39 cellular contexts compared by ENCODE assay signal in the genomic region with DNA sequence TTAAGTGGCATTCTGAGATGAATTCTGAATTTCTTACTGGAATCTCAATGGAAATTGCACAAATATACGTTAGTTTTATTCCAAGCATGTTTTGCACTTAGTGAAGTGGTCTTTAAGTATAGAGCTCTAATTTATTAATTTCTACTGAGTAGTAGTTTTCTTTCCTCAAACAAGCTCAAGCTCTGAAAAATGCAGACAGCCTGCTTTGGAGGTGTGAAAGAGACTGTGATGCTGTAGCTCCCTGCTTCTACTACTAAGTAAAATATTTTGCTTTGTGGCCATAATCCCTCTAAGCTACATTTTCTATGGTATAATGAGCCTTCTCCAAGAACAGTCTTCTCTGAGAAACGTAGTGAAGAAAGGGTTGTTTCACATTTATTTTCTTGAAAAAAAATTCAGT.
"Had no signal": no experiment of that assay in that cellular context is flagged by ENCODE, and none has a peak within 500 bp of the region (broad histone marks: within the 10 kb centered on the region; RNA-seq: fewer than 3 reads in every experiment).

No MANE protein-coding gene starts in this region.

- H3K36me3 ChIP-seq: adrenal gland, ascending aorta, brain microvascular endothelial cell, breast epithelium, cardiac muscle cell had no signal

- DNase-seq: activated effector memory CD4-positive, alpha-beta T cell treated with anti-CD3 and anti-CD28 coated beads, Interleukin-2, amount 50 U/mL, for 16 hours; activated effector memory CD4-positive, alpha-beta T cell treated with Interleukin-2 at 50 U/mL for 16 hours; activated gamma-delta T cell; activated gamma-delta T cell treated with Interleukin-2 at 50 U/mL for 16 hours; activated naive CD4-positive, alpha-beta T cell; activated naive CD4-positive, alpha-beta T cell treated with anti-CD3 and anti-CD28 coated beads for 36 hours; activated naive CD4-positive, alpha-beta T cell treated with anti-CD3 and anti-CD28 coated beads, Interleukin-2, amount 10 ng/mL, durations not matched to agents 7 days and 5 days; activated naive CD4-positive, alpha-beta T cell treated with anti-CD3 and anti-CD28 coated beads, Interleukin-2, amount 50 U/mL, for 16 hours; activated naive CD4-positive, alpha-beta T cell treated with Interleukin-2 at 50 U/mL for 16 hours; activated naive CD8-positive, alpha-beta T cell treated with anti-CD3 and anti-CD28 coated beads for 36 hours; activated naive CD8-positive, alpha-beta T cell treated with anti-CD3 and anti-CD28 coated beads, Interleukin-2, amount 10 ng/mL, durations not matched to agents 7 days and 5 days; activated naive CD8-positive, alpha-beta T cell treated with anti-CD3 and anti-CD28 coated beads, Interleukin-2, amount 50 U/mL, for 24 hours; activated T-cell treated with anti-CD3 and anti-CD28 coated beads, Interleukin-2, amount 50 U/mL, for 4 hours; activated T-cell treated with anti-CD3 and anti-CD28 coated beads, Interleukin-2, amount 50 U/mL, for 48 hours; activated T-cell treated with anti-CD3 and anti-CD28 coated beads, Interleukin-2, amount 50 U/mL, for 72 hours; adrenal gland; amniotic stem cell; amygdala; anterior cingulate cortex; aorta; body of pancreas; brain microvascular endothelial cell; caudate nucleus; central memory CD4-positive, alpha-beta T cell; cerebellar nuclear complex had no signal

- H3K27ac Mint-ChIP-seq: activated naive CD4-positive, alpha-beta T cell treated with anti-CD3 and anti-CD28 coated beads for 36 hours; activated naive CD4-positive, alpha-beta T cell treated with anti-CD3 and anti-CD28 coated beads, Interleukin-2, amount 10 ng/mL, durations not matched to agents 7 days and 5 days; activated naive CD4-positive, alpha-beta T cell treated with anti-CD3 and anti-CD28 coated beads, Interleukin-2, amount 50 U/mL, for 24 hours; activated naive CD4-positive, alpha-beta T cell treated with anti-CD3 and anti-CD28 coated beads, Interleukin-2, amount 50 U/mL, for 72 hours; activated naive CD8-positive, alpha-beta T cell; activated naive CD8-positive, alpha-beta T cell treated with anti-CD3 and anti-CD28 coated beads for 36 hours; activated naive CD8-positive, alpha-beta T cell treated with anti-CD3 and anti-CD28 coated beads, Interleukin-2, amount 10 ng/mL, durations not matched to agents 7 days and 5 days; activated naive CD8-positive, alpha-beta T cell treated with anti-CD3 and anti-CD28 coated beads, Interleukin-2, amount 50 U/mL, for 24 hours; activated T-cell treated with anti-CD3 and anti-CD28 coated beads, Interleukin-2, amount 50 U/mL, for 72 hours; activated T-helper 1 cell treated with anti-CD3 and anti-CD28 coated beads, Interleukin-12 subunit alpha, Interleukin-12 subunit beta, Interleukin-2, Interleukin-4 antibody, amounts not matched to agents 30 ng/mL and 10 ng/mL and 1 ng/mL, durations not matched to agents 14 hours and 24 hours and 36 hours; activated T-helper 17 cell treated with anti-CD3 and anti-CD28 coated beads, Interleukin-2, amount 50 U/mL, for 72 hours; activated T-helper 2 cell treated with anti-CD3 and anti-CD28 coated beads, Interferon-gamma antibody, Interleukin-2, Interleukin-4, amounts not matched to agents 10 μg/mL and 5 μg/mL and 100 μg/mL, durations not matched to agents 14 hours and 24 hours and 36 hours; brain had no signal

- H3K27me3 ChIP-seq: adrenal gland, ascending aorta, body of pancreas, brain microvascular endothelial cell, breast epithelium, cardiac muscle cell had no signal

- FAIRE-seq: astrocyte, bronchial epithelial cell, colon had no signal

- H3K27me3 Mint-ChIP-seq: activated naive CD4-positive, alpha-beta T cell treated with anti-CD3 and anti-CD28 coated beads, Interleukin-2, amount 10 ng/mL, durations not matched to agents 7 days and 5 days; activated naive CD4-positive, alpha-beta T cell treated with anti-CD3 and anti-CD28 coated beads, Interleukin-2, amount 50 U/mL, for 24 hours; activated naive CD8-positive, alpha-beta T cell; activated naive CD8-positive, alpha-beta T cell treated with anti-CD3 and anti-CD28 coated beads for 36 hours; activated naive CD8-positive, alpha-beta T cell treated with anti-CD3 and anti-CD28 coated beads, Interleukin-2, amount 10 ng/mL, durations not matched to agents 7 days and 5 days; activated naive CD8-positive, alpha-beta T cell treated with anti-CD3 and anti-CD28 coated beads, Interleukin-2, amount 50 U/mL, for 24 hours; activated T-helper 17 cell treated with anti-CD3 and anti-CD28 coated beads, Interleukin-2, amount 50 U/mL, for 72 hours; central memory CD8-positive, alpha-beta T cell had no signal

- H3K4me1 ChIP-seq: adrenal gland, ascending aorta, body of pancreas, breast epithelium had no signal

- H3K4me1 Mint-ChIP-seq: activated naive CD4-positive, alpha-beta T cell treated with anti-CD3 and anti-CD28 coated beads, Interleukin-2, amount 10 ng/mL, durations not matched to agents 7 days and 5 days; activated naive CD4-positive, alpha-beta T cell treated with anti-CD3 and anti-CD28 coated beads, Interleukin-2, amount 50 U/mL, for 24 hours; activated naive CD8-positive, alpha-beta T cell treated with anti-CD3 and anti-CD28 coated beads for 36 hours; activated naive CD8-positive, alpha-beta T cell treated with anti-CD3 and anti-CD28 coated beads, Interleukin-2, amount 10 ng/mL, durations not matched to agents 7 days and 5 days; activated naive CD8-positive, alpha-beta T cell treated with anti-CD3 and anti-CD28 coated beads, Interleukin-2, amount 50 U/mL, for 24 hours; activated T-helper 17 cell treated with anti-CD3 and anti-CD28 coated beads, Interleukin-2, amount 50 U/mL, for 72 hours; central memory CD8-positive, alpha-beta T cell had no signal

- H3K27ac ChIP-seq: adrenal gland, ascending aorta, body of pancreas, brain microvascular endothelial cell, breast epithelium, cardiac muscle cell had no signal

- H3K9me3 ChIP-seq: ascending aorta, body of pancreas had no signal

- H3K4me3 Mint-ChIP-seq: activated naive CD4-positive, alpha-beta T cell treated with anti-CD3 and anti-CD28 coated beads for 36 hours; activated naive CD4-positive, alpha-beta T cell treated with anti-CD3 and anti-CD28 coated beads, Interleukin-2, amount 10 ng/mL, durations not matched to agents 7 days and 5 days; activated naive CD4-positive, alpha-beta T cell treated with anti-CD3 and anti-CD28 coated beads, Interleukin-2, amount 50 U/mL, for 24 hours; activated naive CD8-positive, alpha-beta T cell; activated naive CD8-positive, alpha-beta T cell treated with anti-CD3 and anti-CD28 coated beads for 36 hours; activated naive CD8-positive, alpha-beta T cell treated with anti-CD3 and anti-CD28 coated beads, Interleukin-2, amount 10 ng/mL, durations not matched to agents 7 days and 5 days; activated naive CD8-positive, alpha-beta T cell treated with anti-CD3 and anti-CD28 coated beads, Interleukin-2, amount 50 U/mL, for 24 hours; activated T-cell treated with anti-CD3 and anti-CD28 coated beads, Interleukin-2, amount 50 U/mL, for 4 hours; activated T-cell treated with anti-CD3 and anti-CD28 coated beads, Interleukin-2, amount 50 U/mL, for 72 hours; activated T-helper 1 cell treated with anti-CD3 and anti-CD28 coated beads, Interleukin-12 subunit alpha, Interleukin-12 subunit beta, Interleukin-2, Interleukin-4 antibody, amounts not matched to agents 30 ng/mL and 10 ng/mL and 1 ng/mL, durations not matched to agents 14 hours and 24 hours and 36 hours; activated T-helper 17 cell treated with anti-CD3 and anti-CD28 coated beads, Interleukin-2, amount 50 U/mL, for 72 hours; brain; central memory CD8-positive, alpha-beta T cell had no signal

- H3K9me3 Mint-ChIP-seq: activated naive CD4-positive, alpha-beta T cell treated with anti-CD3 and anti-CD28 coated beads, Interleukin-2, amount 10 ng/mL, durations not matched to agents 7 days and 5 days; activated naive CD4-positive, alpha-beta T cell treated with anti-CD3 and anti-CD28 coated beads, Interleukin-2, amount 50 U/mL, for 24 hours; activated naive CD8-positive, alpha-beta T cell treated with anti-CD3 and anti-CD28 coated beads for 36 hours; activated T-helper 17 cell treated with anti-CD3 and anti-CD28 coated beads, Interleukin-2, amount 50 U/mL, for 72 hours had no signal

- H3K4me3 ChIP-seq: adrenal gland, ascending aorta, body of pancreas, breast epithelium, cardiac muscle cell had no signal

- ATAC-seq: activated naive CD4-positive, alpha-beta T cell treated with anti-CD3 and anti-CD28 coated beads, Interleukin-2, amount 50 U/mL, for 72 hours; activated naive CD8-positive, alpha-beta T cell treated with anti-CD3 and anti-CD28 coated beads, Interleukin-2, amount 50 U/mL, for 24 hours; activated T-cell treated with anti-CD3 and anti-CD28 coated beads, Interleukin-2, amount 50 U/mL, for 4 hours; activated T-cell treated with anti-CD3 and anti-CD28 coated beads, Interleukin-2, amount 50 U/mL, for 72 hours; activated T-helper 17 cell treated with anti-CD3 and anti-CD28 coated beads, Interleukin-2, amount 50 U/mL, for 72 hours; body of pancreas had no signal

- H3K36me3 Mint-ChIP-seq: activated naive CD4-positive, alpha-beta T cell treated with anti-CD3 and anti-CD28 coated beads, Interleukin-2, amount 10 ng/mL, durations not matched to agents 7 days and 5 days; activated naive CD4-positive, alpha-beta T cell treated with anti-CD3 and anti-CD28 coated beads, Interleukin-2, amount 50 U/mL, for 24 hours; activated naive CD8-positive, alpha-beta T cell; activated naive CD8-positive, alpha-beta T cell treated with anti-CD3 and anti-CD28 coated beads for 36 hours; activated naive CD8-positive, alpha-beta T cell treated with anti-CD3 and anti-CD28 coated beads, Interleukin-2, amount 10 ng/mL, durations not matched to agents 7 days and 5 days; brain had no signal
